In the genomic region with DNA sequence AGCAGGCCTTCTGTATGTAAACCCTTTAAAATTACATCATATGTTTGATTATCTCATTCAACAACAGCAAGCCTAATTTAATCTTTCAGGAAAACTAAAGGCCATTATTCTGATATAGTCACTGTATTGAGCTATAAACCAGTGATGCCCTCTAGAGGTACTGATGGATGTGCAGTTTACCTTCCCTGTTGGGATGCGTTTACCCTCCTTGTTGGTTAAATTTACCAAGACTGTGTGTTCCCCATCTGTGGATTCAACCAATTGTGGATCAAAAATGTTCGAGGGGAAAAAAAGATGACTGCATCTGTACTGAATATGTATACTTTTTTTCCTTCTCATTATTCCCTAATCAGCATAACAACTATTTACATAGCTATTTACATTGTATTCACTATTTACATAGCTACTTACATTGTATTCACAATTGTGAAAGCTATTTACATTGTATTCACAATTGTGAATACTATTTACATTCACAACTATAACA, we compare ENCODE assay signal across 12 cellular contexts. TPM values are rescaled to one million over a fixed set of nuclear protein-coding genes. Genes with fewer than 3 reads are reported as not detected.
DNase-seq lines count a peak whose midpoint lies in the region; ATAC-seq and TF ChIP-seq lines count a peak whose summit lies in the region.
"Had no signal": no experiment of that assay in that cellular context is flagged by ENCODE, and none has a peak within 500 bp of the region (broad histone marks: within the 10 kb centered on the region; RNA-seq: fewer than 3 reads in every experiment).

No MANE protein-coding gene starts in this region.

- peak overlapping the region; percentile 14 to 33 for H3K27ac Mint-ChIP-seq in natural killer cell
- no peak overlapping the region for H3K27ac Mint-ChIP-seq in natural killer cell treated with Interleukin-12 subunit alpha and Interleukin-12 subunit beta and Interleukin-15 and Interleukin-18, amount 100 ng/mL, for 72 hours

- H3K9ac ChIP-seq in fibroblast of lung (ENCODE audit: insufficient read depth, low read length), result no peak overlapping the region

- H3K27me3 ChIP-seq in fibroblast of lung (ENCODE audit: control insufficient read depth, insufficient read depth, low read length), result no peaks in the 10 kb centered on the region
- H3K27me3 ChIP-seq in esophagus squamous epithelium, result no peaks in the 10 kb centered on the region
- no peaks in the 10 kb centered on the region for H3K27me3 ChIP-seq in aorta (ENCODE audit: control insufficient read depth in 1 of 2, insufficient read depth in 2 of 2, low read length in 1 of 2)

- TF ChIP-seq CTCF in natural killer cell (IDR thresholded peaks at IDR 0.05), result no peak
- peak; percentile 15 to 42 for TF ChIP-seq CTCF in fibroblast of lung (conservative IDR thresholded peaks at IDR 0.05 in 1 of 2, IDR thresholded peaks at IDR 0.05 in 1 of 2; ENCODE audit: low read depth in 1 of 2, low read length in 2 of 2)
- TF ChIP-seq CTCF in esophagus squamous epithelium (IDR thresholded peaks at IDR 0.05), result peak in 2 of 6 experiments; percentile 9 to 19

- no peak overlapping the region for H3K4me2 ChIP-seq in fibroblast of lung (ENCODE audit: extremely low read depth, insufficient read depth, low read length)

- H3K4me1 ChIP-seq in fibroblast of lung (ENCODE audit: control insufficient read depth, extremely low read depth, insufficient read depth, low read length) (no peaks in the 10 kb centered on the region), esophagus squamous epithelium (no peaks in the 10 kb centered on the region), aorta (ENCODE audit: control insufficient read depth in 1 of 2, insufficient read depth in 2 of 2, low read length in 2 of 2) (no peaks in the 10 kb centered on the region)

- peaks cover 6 to 8% of the 10 kb centered on the region in 2 donors for H3K9me3 Mint-ChIP-seq in natural killer cell
- H3K9me3 Mint-ChIP-seq in natural killer cell treated with Interleukin-12 subunit alpha and Interleukin-12 subunit beta and Interleukin-15 and Interleukin-18, amount 100 ng/mL, for 72 hours, result peaks cover 9% of the 10 kb centered on the region

- DNase-seq in natural killer cell, result no peak
- no peak for DNase-seq in natural killer cell treated with Interleukin-12 subunit alpha and Interleukin-12 subunit beta and Interleukin-15 and Interleukin-18, amount 100 ng/mL, for 72 hours (ENCODE audit: low spot score)
- DNase-seq in OCI-M1 (lab: John Stamatoyannopoulos, UW), result peak; percentile 48
- no peak for DNase-seq in fibroblast of lung (ENCODE audit: low read depth in 2 of 2)
- DNase-seq in esophagus squamous epithelium (lab: John Stamatoyannopoulos, UW), result no peak
- no peak for DNase-seq in aorta
- DNase-seq: activated T-cell treated with anti-CD3 and anti-CD28 coated beads, Interleukin-2, amount 50 U/mL, for 24 hours; SIG-M5 had no signal

- H2AFZ ChIP-seq in fibroblast of lung (ENCODE audit: low read length), result no peak overlapping the region

- peaks cover 17 to 23% of the 10 kb centered on the region in 2 donors for H3K4me1 Mint-ChIP-seq in natural killer cell
- peaks cover 12 to 22% of the 10 kb centered on the region in 2 donors for H3K4me1 Mint-ChIP-seq in natural killer cell treated with Interleukin-12 subunit alpha and Interleukin-12 subunit beta and Interleukin-15 and Interleukin-18, amount 100 ng/mL, for 72 hours (ENCODE audit: low read depth in 2 of 2)
- H3K4me1 Mint-ChIP-seq: nephron had no signal

- ATAC-seq in natural killer cell, result no peak
- no peak for ATAC-seq in natural killer cell treated with Interleukin-12 subunit alpha and Interleukin-12 subunit beta and Interleukin-15 and Interleukin-18, amount 100 ng/mL, for 72 hours
- ATAC-seq in HG03520 (IDR thresholded peaks at IDR 0.05; ENCODE audit: unreplicated experiment), result no peak
- ATAC-seq in aorta (ENCODE audit: low FRiP score), result no peak
- ATAC-seq in HG03469 (IDR thresholded peaks at IDR 0.05; ENCODE audit: unreplicated experiment), result no peak

- intact Hi-C loops in natural killer cell (cut with micrococcal nuclease) (no loop called here), esophagus squamous epithelium (cut with DNase I) (no loop called here), aorta (cut with DNase I) (no loop called here)

- H3K27me3 Mint-ChIP-seq in natural killer cell (ENCODE audit: low read depth in 2 of 2), result no peaks in the 10 kb centered on the region
- H3K27me3 Mint-ChIP-seq in natural killer cell treated with Interleukin-12 subunit alpha and Interleukin-12 subunit beta and Interleukin-15 and Interleukin-18, amount 100 ng/mL, for 72 hours, result no peaks in the 10 kb centered on the region
- H3K27me3 Mint-ChIP-seq: activated T-cell treated with anti-CD3 and anti-CD28 coated beads, Interleukin-2, amount 50 U/mL, for 24 hours had no signal

- no peaks in the 10 kb centered on the region for H4K20me1 ChIP-seq in fibroblast of lung (ENCODE audit: control insufficient read depth, extremely low read depth, insufficient read depth, low read length)

- WGBS in esophagus squamous epithelium, 2 donors, result 66% methylated on average over 2 of the region's 2 CpGs
- WGBS in aorta, 2 donors, result 84 to 86% methylated on average over 2 of the region's 2 CpGs

- no peak for TF ChIP-seq POLR2A in esophagus squamous epithelium (IDR thresholded peaks at IDR 0.05)

- no peak overlapping the region for H3K4me3 ChIP-seq in fibroblast of lung (replicated peaks in 1 of 4; ENCODE audit: control extremely low read depth in 1 of 4, insufficient read depth in 1 of 4, low read depth in 3 of 4, low read length in 4 of 4)
- H3K4me3 ChIP-seq in esophagus squamous epithelium, result no peak overlapping the region
- H3K4me3 ChIP-seq in aorta (ENCODE audit: low read length in 2 of 2), result no peak overlapping the region

- no peak overlapping the region for H3K4me3 Mint-ChIP-seq in natural killer cell
- no peak overlapping the region for H3K4me3 Mint-ChIP-seq in natural killer cell treated with Interleukin-12 subunit alpha and Interleukin-12 subunit beta and Interleukin-15 and Interleukin-18, amount 100 ng/mL, for 72 hours
- H3K4me3 Mint-ChIP-seq: activated T-cell treated with anti-CD3 and anti-CD28 coated beads, Interleukin-2, amount 50 U/mL, for 24 hours; nephron had no signal

- H3K36me3 Mint-ChIP-seq in natural killer cell, result peaks cover 16% of the 10 kb centered on the region
- peaks cover 24% of the 10 kb centered on the region for H3K36me3 Mint-ChIP-seq in natural killer cell treated with Interleukin-12 subunit alpha and Interleukin-12 subunit beta and Interleukin-15 and Interleukin-18, amount 100 ng/mL, for 72 hours

- H3K9me3 ChIP-seq in fibroblast of lung (ENCODE audit: control insufficient read depth, insufficient read depth, low read depth, low read length), result no peaks in the 10 kb centered on the region
- peaks cover 0 to 15% (median 0%) of the 10 kb centered on the region in 3 donors for H3K9me3 ChIP-seq in esophagus squamous epithelium
- H3K9me3 ChIP-seq in aorta (ENCODE audit: control insufficient read depth, low read length), result no peaks in the 10 kb centered on the region

- peaks cover 18% of the 10 kb centered on the region for H3K79me2 ChIP-seq in fibroblast of lung (ENCODE audit: control insufficient read depth, insufficient read depth, low read length)

- H3K27ac ChIP-seq in fibroblast of lung (ENCODE audit: insufficient read depth, low read length), result no peak overlapping the region
- no peak overlapping the region for H3K27ac ChIP-seq in esophagus squamous epithelium
- H3K27ac ChIP-seq in aorta (ENCODE audit: low read depth in 1 of 2, low read length in 2 of 2), result no peak overlapping the region
- H3K27ac ChIP-seq: HL-60 had no signal

- H3K36me3 ChIP-seq in fibroblast of lung (ENCODE audit: control insufficient read depth, insufficient read depth, low read length) (no peaks in the 10 kb centered on the region), esophagus squamous epithelium (peaks cover 0 to 33% (median 5%) of the 10 kb centered on the region in 3 donors), aorta (ENCODE audit: control insufficient read depth in 1 of 2, insufficient read depth in 2 of 2, low read length in 1 of 2) (no peaks in the 10 kb centered on the region)

RNA-seq across cellular contexts. Expression of a gene that starts 3.7 kb away (rescaled TPM):
- total RNA-seq in natural killer cell (not detected), fibroblast of lung (not detected in 2 replicates), esophagus squamous epithelium (not detected), aorta (not detected)
- under 1 TPM in 1 of 2 donors, not detected in 1; 0.07 TPM for total RNA-seq in natural killer cell treated with Interleukin-12 subunit alpha and Interleukin-12 subunit beta and Interleukin-15 and Interleukin-18, amount 100 ng/mL, for 72 hours
- polyA plus RNA-seq in fibroblast of lung (0.02 and 0.03 TPM in 2 replicates), aorta (not detected)
- 0.03 TPM in 1 of 2 replicates, not detected in the other for polyA plus RNA-seq in fibroblast of lung (2012)
- not detected in 2 replicates for polyA minus RNA-seq in fibroblast of lung (ENCODE audit: low replicate concordance)

RNA-seq across cellular contexts. Expression of a gene that starts 9.9 kb away (rescaled TPM):
- total RNA-seq in natural killer cell, result 1 to 10 TPM; 4.4 to 5.9 (median 5.1) TPM
- 10 to 100 TPM in 1 of 2 donors, 1 to 10 TPM in 1; 9.1 to 10.5 TPM for total RNA-seq in natural killer cell treated with Interleukin-12 subunit alpha and Interleukin-12 subunit beta and Interleukin-15 and Interleukin-18, amount 100 ng/mL, for 72 hours
- total RNA-seq in fibroblast of lung, result 12.2 and 14.6 TPM in 2 replicates
- 11.8 and 13.2 TPM in 2 replicates for polyA plus RNA-seq in fibroblast of lung
- 10.9 and 11.5 TPM in 2 replicates for polyA plus RNA-seq in fibroblast of lung (2012)
- polyA minus RNA-seq in fibroblast of lung (ENCODE audit: low replicate concordance), result not detected in 2 replicates
- 10 to 100 TPM in 3 of 4 donors, 1 to 10 TPM in 1; 4.4 to 13.9 (median 11.8) TPM for total RNA-seq in esophagus squamous epithelium
- total RNA-seq in aorta, result 1 to 10 TPM; 7.6 to 8.9 TPM
- 1 to 10 TPM; 4.4 to 9.5 TPM for polyA plus RNA-seq in aorta

RNA-seq across cellular contexts. Expression of a gene that starts 10.1 kb away (rescaled TPM):
- total RNA-seq in natural killer cell (10 to 100 TPM in 1 of 3 donors, 1 to 10 TPM in 2; 6.7 to 11.3 (median 8.7) TPM), fibroblast of lung (19.3 and 21.8 TPM in 2 replicates), esophagus squamous epithelium (10 to 100 TPM in 1 of 4 donors, 1 to 10 TPM in 3; 5.0 to 14.7 (median 6.6) TPM), aorta (10 to 100 TPM; 20.4 to 23.3 TPM)
- 10 to 100 TPM; 11.1 to 12.6 TPM for total RNA-seq in natural killer cell treated with Interleukin-12 subunit alpha and Interleukin-12 subunit beta and Interleukin-15 and Interleukin-18, amount 100 ng/mL, for 72 hours
- polyA plus RNA-seq in fibroblast of lung (6.6 and 8.7 TPM in 2 replicates), aorta (1 to 10 TPM; 5.9 to 8.5 TPM)
- polyA plus RNA-seq in fibroblast of lung (2012), result 7.5 and 8.6 TPM in 2 replicates
- polyA minus RNA-seq in fibroblast of lung (ENCODE audit: low replicate concordance), result 0.12 and 1.3 TPM in 2 replicates

RNA-seq across cellular contexts. Expression of a gene that starts 47.0 kb away (rescaled TPM):
- not detected for total RNA-seq in natural killer cell
- not detected for total RNA-seq in natural killer cell treated with Interleukin-12 subunit alpha and Interleukin-12 subunit beta and Interleukin-15 and Interleukin-18, amount 100 ng/mL, for 72 hours
- not detected in 2 replicates for total RNA-seq in fibroblast of lung
- polyA plus RNA-seq in fibroblast of lung, result not detected in 2 replicates
- not detected in 2 replicates for polyA plus RNA-seq in fibroblast of lung (2012)
- not detected in 2 replicates for polyA minus RNA-seq in fibroblast of lung (ENCODE audit: low replicate concordance)
- not detected for total RNA-seq in esophagus squamous epithelium
- not detected for total RNA-seq in aorta
- 1,000 to 10,000 TPM in 1 of 2 donors, 1 to 10 TPM in 1; 1.3 to 1,178 TPM for polyA plus RNA-seq in aorta

Comparison
In these comparisons a context has a peak if more than half of its experiments do, and no peak if none do; other contexts are left out.
1. H3K27ac Mint-ChIP-seq: peak in natural killer cell (2 of 2); none in natural killer cell treated with Interleukin-12 subunit alpha and Interleukin-12 subunit beta and Interleukin-15 and Interleukin-18, amount 100 ng/mL, for 72 hours (0 of 2).